ENCODE assay signal across 23 cellular contexts in genomic region chr22:50578776-50579310, GRCh38. TPM values are rescaled to one million over a fixed set of nuclear protein-coding genes. Genes with fewer than 3 reads are reported as not detected.
DNase-seq lines count a peak whose midpoint lies in the region; ATAC-seq lines count a peak whose summit lies in the region.
"Had no signal": no experiment of that assay in that cellular context is flagged by ENCODE, and none has a peak within 500 bp of the region (broad histone marks: within the 10 kb centered on the region; RNA-seq: fewer than 3 reads in every experiment).

No MANE protein-coding gene starts in this region.

- no peak for ATAC-seq in GM21528 (IDR thresholded peaks at IDR 0.05; ENCODE audit: low FRiP score, unreplicated experiment)
- ATAC-seq: SK-N-SH treated with all-trans-retinoic acid at 6 μM for 48 hours; stimulated activated memory B cell treated with anti-CD40 and anti-IgM and Interleukin-4, amounts not matched to agents 10 μg/mL and 1 μg/mL and 100 μg/mL, for 72 hours; upper lobe of right lung had no signal

- no peaks in the 10 kb centered on the region for H3K9me3 ChIP-seq in iPS-15b (ENCODE audit: control insufficient read depth, insufficient read depth, low read length)
- no peaks in the 10 kb centered on the region for H3K9me3 ChIP-seq in skeletal muscle satellite cell (replicated peaks; ENCODE audit: low read length)
- H3K9me3 ChIP-seq: Caco-2, upper lobe of right lung had no signal

- peak overlapping the region; percentile 37 for H3K9ac ChIP-seq in iPS-15b (ENCODE audit: low read depth, low read length)
- no peak overlapping the region for H3K9ac ChIP-seq in skeletal muscle satellite cell (ENCODE audit: low read depth, low read length)

- H3K27ac ChIP-seq in angular gyrus (ENCODE audit: low read depth, low read length): peak overlapping the region; percentile 17
- H3K27ac ChIP-seq: hepatocyte, upper lobe of right lung had no signal

- peak; percentile 21 for DNase-seq in H7
- DNase-seq in stimulated activated CD4-positive, alpha-beta T cell treated with anti-CD3 and anti-CD28 coated beads, Interleukin-12 subunit alpha, Interleukin-12 subunit beta, amount 100 ng/mL, for 4 hours: no peak
- DNase-seq in activated effector memory CD4-positive, alpha-beta T cell treated with Interleukin-2 at 50 U/mL for 16 hours: no peak
- DNase-seq: activated B cell treated with CpG ODN at 0.5 μM for 24 hours; activated CD4-positive, alpha-beta T cell treated with anti-CD3 and anti-CD28 coated beads, Interleukin-2, amount 50 U/mL, for 48 hours; activated naive CD4-positive, alpha-beta T cell treated with anti-CD3 and anti-CD28 coated beads, Interleukin-2, amount 50 U/mL, for 16 hours; activated T-cell treated with anti-CD3 and anti-CD28 coated beads, Interleukin-2, amount 50 U/mL, for 48 hours; Caco-2; mammary epithelial cell; naive B cell; NCI-H510A treated with DMSO at 0.1 percent for 48 hours; stimulated activated CD4-positive, alpha-beta T cell treated with anti-CD3 and anti-CD28 coated beads, Interleukin-1b, Interleukin-23, amount 100 ng/mL, for 48 hours; T-helper 9 cell; upper lobe of right lung had no signal

- H3K36me3 ChIP-seq in H7 (replicated peaks; ENCODE audit: control insufficient read depth, insufficient read depth, low read length) (peaks cover 4% of the 10 kb centered on the region), iPS-15b (ENCODE audit: control insufficient read depth, insufficient read depth, low read length) (peaks cover 20% of the 10 kb centered on the region), skeletal muscle satellite cell (ENCODE audit: insufficient read depth, low read length) (peaks cover 7% of the 10 kb centered on the region)
- H3K36me3 ChIP-seq: upper lobe of right lung had no signal

- H3K27me3 ChIP-seq in H7 (ENCODE audit: control insufficient read depth, insufficient read depth, low read length) (peaks cover 3% of the 10 kb centered on the region), iPS-15b (ENCODE audit: control insufficient read depth, insufficient read depth, low read length) (no peaks in the 10 kb centered on the region), skeletal muscle satellite cell (ENCODE audit: control insufficient read depth, insufficient read depth, low read length) (no peaks in the 10 kb centered on the region)
- H3K27me3 ChIP-seq: hepatocyte, upper lobe of right lung had no signal

- peaks cover 5% of the 10 kb centered on the region for H3K4me1 ChIP-seq in iPS-15b (ENCODE audit: control insufficient read depth, insufficient read depth, low read length)
- peaks cover 26% of the 10 kb centered on the region for H3K4me1 ChIP-seq in skeletal muscle satellite cell (ENCODE audit: control insufficient read depth, insufficient read depth, low read length)

- H3K4me3 ChIP-seq in H7 (ENCODE audit: insufficient read depth, low read depth, low read length) (no peak overlapping the region), iPS-15b (ENCODE audit: low read depth, low read length) (no peak overlapping the region), skeletal muscle satellite cell (ENCODE audit: low read length) (no peak overlapping the region)
- H3K4me3 ChIP-seq: hepatocyte, upper lobe of right lung had no signal

- H3K4me2 ChIP-seq in skeletal muscle satellite cell (ENCODE audit: low read length): peak overlapping the region; percentile 34
- H3K4me2 ChIP-seq: hepatocyte had no signal

RNA-seq across cellular contexts. Expression of gene CPT1B, which starts 0.6 kb away (rescaled TPM):
- total RNA-seq in H7 (2014; rRNA removed; shearing (Covaris generic)): 24.0 and 27.6 TPM in 2 replicates
- total RNA-seq in skeletal muscle satellite cell (2012; rRNA removed): under 0.01 and 1.3 TPM in 2 replicates

RNA-seq across cellular contexts. Expression of gene CHKB, which starts 3.8 kb away (rescaled TPM):
- 42.1 and 54.5 TPM in 2 replicates for total RNA-seq in H7 (2014; rRNA removed; shearing (Covaris generic))
- 25.1 and 25.6 TPM in 2 replicates for total RNA-seq in skeletal muscle satellite cell (2012; rRNA removed)

RNA-seq across cellular contexts. Expression of gene SYCE3, which starts 16.1 kb away (rescaled TPM):
- not detected in 2 replicates for total RNA-seq in H7 (2014; rRNA removed; shearing (Covaris generic))
- not detected in 2 replicates for total RNA-seq in skeletal muscle satellite cell (2012; rRNA removed)
- total RNA-seq: activated B cell treated with CpG ODN at 0.5 μM for 24 hours, Caco-2, hepatocyte, M059J, mammary epithelial cell, omental fat pad, upper lobe of right lung had no signal

RNA-seq across cellular contexts. Expression of gene MAPK8IP2, which starts 21.8 kb away (rescaled TPM):
- 1.7 and 3.4 TPM in 2 replicates for total RNA-seq in H7 (2014; rRNA removed; shearing (Covaris generic))
- total RNA-seq in skeletal muscle satellite cell (2012; rRNA removed): 0.25 TPM in 1 of 2 replicates, not detected in the other

RNA-seq across cellular contexts. Expression of gene KLHDC7B, which starts 33.1 kb away (rescaled TPM):
- total RNA-seq in H7 (2014; rRNA removed; shearing (Covaris generic)): not detected in 2 replicates
- under 0.01 TPM in 2 replicates for total RNA-seq in skeletal muscle satellite cell (2012; rRNA removed)
